ENCODE assay signal across 11 cellular contexts in the genomic region with DNA sequence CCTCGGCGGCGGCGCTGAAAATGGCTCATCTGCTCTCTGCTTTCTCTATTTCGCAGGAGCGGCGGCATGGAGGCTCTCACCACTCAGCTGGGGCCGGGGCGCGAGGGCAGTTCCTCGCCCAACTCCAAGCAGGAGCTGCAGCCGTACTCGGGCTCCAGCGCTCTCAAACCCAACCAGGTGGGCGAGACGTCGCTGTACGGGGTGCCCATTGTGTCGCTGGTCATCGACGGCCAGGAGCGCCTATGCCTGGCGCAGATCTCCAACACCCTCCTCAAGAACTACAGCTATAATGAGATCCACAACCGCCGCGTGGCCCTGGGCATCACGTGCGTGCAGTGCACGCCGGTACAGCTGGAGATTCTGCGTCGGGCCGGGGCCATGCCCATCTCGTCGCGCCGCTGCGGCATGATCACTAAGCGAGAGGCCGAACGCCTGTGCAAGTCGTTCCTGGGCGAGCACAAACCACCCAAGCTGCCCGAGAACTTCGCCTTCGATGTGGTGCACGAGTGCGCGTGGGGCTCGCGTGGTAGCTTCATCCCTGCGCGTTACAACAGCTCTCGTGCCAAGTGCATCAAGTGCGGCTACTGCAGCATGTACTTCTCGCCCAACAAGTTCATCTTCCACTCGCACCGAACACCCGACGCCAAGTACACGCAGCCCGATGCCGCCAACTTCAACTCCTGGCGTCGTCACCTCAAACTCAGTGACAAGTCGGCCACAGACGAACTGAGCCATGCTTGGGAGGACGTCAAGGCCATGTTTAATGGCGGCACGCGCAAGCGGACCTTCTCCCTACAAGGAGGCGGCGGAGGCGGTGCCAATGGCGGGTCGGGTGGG. TPM values are rescaled to one million over a fixed set of nuclear protein-coding genes. Genes with fewer than 3 reads are reported as not detected.
DNase-seq lines count a peak whose midpoint lies in the region; ATAC-seq, FAIRE-seq and TF ChIP-seq lines count a peak whose summit lies in the region.
"Had no signal": no experiment of that assay in that cellular context is flagged by ENCODE, and none has a peak within 500 bp of the region (broad histone marks: within the 10 kb centered on the region; RNA-seq: fewer than 3 reads in every experiment).

No MANE protein-coding gene starts in this region.

- H3K79me2 ChIP-seq in keratinocyte (ENCODE audit: control insufficient read depth, insufficient read depth, low read length): no peaks in the 10 kb centered on the region

- peaks cover 7% of the 10 kb centered on the region for H3K4me1 ChIP-seq in keratinocyte (ENCODE audit: control insufficient read depth, extremely low read depth, insufficient read depth, low read length)

- H3K9ac ChIP-seq in keratinocyte (ENCODE audit: control insufficient read depth, extremely low read depth, insufficient read depth, low read length): no peak overlapping the region

- no peak for ATAC-seq in stimulated activated naive CD8-positive, alpha-beta T cell treated with anti-CD3 and anti-CD28 coated beads, Interleukin-15, Interleukin-2, amounts not matched to agents 100 U/mL and 50 U/mL, for 24 hours
- ATAC-seq in GM18502 (IDR thresholded peaks at IDR 0.05; ENCODE audit: poor library complexity, unreplicated experiment) (no peak), left ventricle myocardium superior (no peak), HG02981 (IDR thresholded peaks at IDR 0.05; ENCODE audit: unreplicated experiment) (no peak)

- intact Hi-C loops in activated naive CD4-positive, alpha-beta T cell treated with anti-CD3 and anti-CD28 coated beads for 36 hours (cut with micrococcal nuclease): no loop called here
- intact Hi-C loops in activated T-helper 1 cell treated with anti-CD3 and anti-CD28 coated beads, Interleukin-12 subunit alpha, Interleukin-12 subunit beta, Interleukin-2, Interleukin-4 antibody, amounts not matched to agents 30 ng/mL and 10 ng/mL and 1 ng/mL, durations not matched to agents 14 hours and 24 hours and 36 hours (cut with micrococcal nuclease): no loop called here
- intact Hi-C loops in left ventricle myocardium superior (cut with micrococcal nuclease): no loop called here

- peak overlapping the region in 2 of 3 experiments; percentile 29 to 48 for H3K4me3 ChIP-seq in keratinocyte (ENCODE audit: control insufficient read depth in 2 of 3, extremely low read depth in 1 of 3, insufficient read depth in 2 of 3, low read depth in 1 of 3, low read length in 3 of 3)

- H3K4me3 Mint-ChIP-seq in activated naive CD4-positive, alpha-beta T cell treated with anti-CD3 and anti-CD28 coated beads for 36 hours: peak overlapping the region; percentile 6
- peak overlapping the region; percentile 42 for H3K4me3 Mint-ChIP-seq in activated T-helper 1 cell treated with anti-CD3 and anti-CD28 coated beads, Interleukin-12 subunit alpha, Interleukin-12 subunit beta, Interleukin-2, Interleukin-4 antibody, amounts not matched to agents 30 ng/mL and 10 ng/mL and 1 ng/mL, durations not matched to agents 14 hours and 24 hours and 36 hours

- CTCF ChIA-PET in activated naive CD4-positive, alpha-beta T cell treated with anti-CD3 and anti-CD28 coated beads for 36 hours (lab: Charles Lee): interaction anchor here (1.0 kb wide), 1 partner anchor 369 kb away, joined by 3 read pairs; no protein-coding TSS in a partner anchor

- H3K4me1 Mint-ChIP-seq in activated naive CD4-positive, alpha-beta T cell treated with anti-CD3 and anti-CD28 coated beads for 36 hours (ENCODE audit: low read depth): peaks cover 53% of the 10 kb centered on the region
- peaks cover 24% of the 10 kb centered on the region for H3K4me1 Mint-ChIP-seq in activated T-helper 1 cell treated with anti-CD3 and anti-CD28 coated beads, Interleukin-12 subunit alpha, Interleukin-12 subunit beta, Interleukin-2, Interleukin-4 antibody, amounts not matched to agents 30 ng/mL and 10 ng/mL and 1 ng/mL, durations not matched to agents 14 hours and 24 hours and 36 hours (ENCODE audit: low read depth)

- peaks cover 99% of the 10 kb centered on the region for H3K27me3 ChIP-seq in keratinocyte (ENCODE audit: control insufficient read depth, extremely low read depth, insufficient read depth, low read length)

- no peak overlapping the region for H3K27ac ChIP-seq in keratinocyte (ENCODE audit: control insufficient read depth, insufficient read depth, low read length)
- H3K27ac ChIP-seq: neutrophil had no signal

- H3K4me2 ChIP-seq in keratinocyte (ENCODE audit: control insufficient read depth, extremely low read depth, insufficient read depth, low read depth, low read length): peak overlapping the region; percentile 62

- TF ChIP-seq CTCF in keratinocyte (optimal IDR thresholded peaks at IDR 0.05 in 1 of 3, IDR thresholded peaks at IDR 0.05 in 1 of 3, conservative IDR thresholded peaks at IDR 0.05 in 1 of 3; ENCODE audit: extremely low read depth in 1 of 3, insufficient read depth in 2 of 3, low read length in 3 of 3): no peak

- dilution Hi-C loops in keratinocyte (cut with MboI; ENCODE audit: extremely low pct_ligation_motif_present, low sequenced_read_pairs): no loop called here

- H3K9me1 ChIP-seq in keratinocyte (ENCODE audit: control insufficient read depth, extremely low read depth, insufficient read depth, low read length): no peaks in the 10 kb centered on the region

- H3K9me3 ChIP-seq in keratinocyte (ENCODE audit: control insufficient read depth, low read depth, low read length): no peaks in the 10 kb centered on the region
- H3K9me3 ChIP-seq: neutrophil had no signal

- no peaks in the 10 kb centered on the region for H3K36me3 Mint-ChIP-seq in activated naive CD4-positive, alpha-beta T cell treated with anti-CD3 and anti-CD28 coated beads for 36 hours (ENCODE audit: low read depth)
- H3K36me3 Mint-ChIP-seq in activated T-helper 1 cell treated with anti-CD3 and anti-CD28 coated beads, Interleukin-12 subunit alpha, Interleukin-12 subunit beta, Interleukin-2, Interleukin-4 antibody, amounts not matched to agents 30 ng/mL and 10 ng/mL and 1 ng/mL, durations not matched to agents 14 hours and 24 hours and 36 hours (ENCODE audit: low read depth): peaks cover 9% of the 10 kb centered on the region

- H3K9me3 Mint-ChIP-seq in activated naive CD4-positive, alpha-beta T cell treated with anti-CD3 and anti-CD28 coated beads for 36 hours: no peaks in the 10 kb centered on the region
- H3K9me3 Mint-ChIP-seq in activated T-helper 1 cell treated with anti-CD3 and anti-CD28 coated beads, Interleukin-12 subunit alpha, Interleukin-12 subunit beta, Interleukin-2, Interleukin-4 antibody, amounts not matched to agents 30 ng/mL and 10 ng/mL and 1 ng/mL, durations not matched to agents 14 hours and 24 hours and 36 hours: no peaks in the 10 kb centered on the region

- no peak for FAIRE-seq in keratinocyte (lab: Jason Lieb, UNC)

- H3K27me3 Mint-ChIP-seq in activated naive CD4-positive, alpha-beta T cell treated with anti-CD3 and anti-CD28 coated beads for 36 hours (ENCODE audit: low read depth): peaks cover 72% of the 10 kb centered on the region
- peaks cover 68% of the 10 kb centered on the region for H3K27me3 Mint-ChIP-seq in activated T-helper 1 cell treated with anti-CD3 and anti-CD28 coated beads, Interleukin-12 subunit alpha, Interleukin-12 subunit beta, Interleukin-2, Interleukin-4 antibody, amounts not matched to agents 30 ng/mL and 10 ng/mL and 1 ng/mL, durations not matched to agents 14 hours and 24 hours and 36 hours (ENCODE audit: insufficient read depth)

- H3K27ac Mint-ChIP-seq in activated naive CD4-positive, alpha-beta T cell treated with anti-CD3 and anti-CD28 coated beads for 36 hours: no peak overlapping the region
- peak overlapping the region; percentile 84 for H3K27ac Mint-ChIP-seq in activated T-helper 1 cell treated with anti-CD3 and anti-CD28 coated beads, Interleukin-12 subunit alpha, Interleukin-12 subunit beta, Interleukin-2, Interleukin-4 antibody, amounts not matched to agents 30 ng/mL and 10 ng/mL and 1 ng/mL, durations not matched to agents 14 hours and 24 hours and 36 hours

- no peak overlapping the region for H2AFZ ChIP-seq in keratinocyte (ENCODE audit: control insufficient read depth, low read length)

- peaks cover 13% of the 10 kb centered on the region for H4K20me1 ChIP-seq in keratinocyte (ENCODE audit: control insufficient read depth, extremely low read depth, insufficient read depth, low read length)

- no peaks in the 10 kb centered on the region for H3K36me3 ChIP-seq in keratinocyte (ENCODE audit: control insufficient read depth in 2 of 2, extremely low read depth in 1 of 2, insufficient read depth in 2 of 2, low read length in 2 of 2)
- H3K36me3 ChIP-seq: neutrophil had no signal

- no peak for DNase-seq in activated naive CD4-positive, alpha-beta T cell treated with anti-CD3 and anti-CD28 coated beads for 36 hours
- no peak for DNase-seq in activated naive CD4-positive, alpha-beta T cell (lab: John Stamatoyannopoulos, UW)
- DNase-seq in activated T-helper 1 cell treated with anti-CD3 and anti-CD28 coated beads, Interleukin-12 subunit alpha, Interleukin-12 subunit beta, Interleukin-2, Interleukin-4 antibody, amounts not matched to agents 30 ng/mL and 10 ng/mL and 1 ng/mL, durations not matched to agents 14 hours and 24 hours and 36 hours (ENCODE audit: low spot score): no peak
- DNase-seq in keratinocyte (ENCODE audit: low read depth, low spot score) (no peak), left ventricle myocardium superior (no peak)
- DNase-seq in stimulated activated naive CD8-positive, alpha-beta T cell treated with anti-CD3 and anti-CD28 coated beads, Interleukin-15, Interleukin-2, amounts not matched to agents 100 U/mL and 50 U/mL, for 24 hours: peak; percentile 28
- DNase-seq: HCEC 1CT had no signal

RNA-seq across cellular contexts. Expression of a gene that starts 0.8 kb away (rescaled TPM):
- under 1 TPM; 0.07 to 0.15 TPM for total RNA-seq in activated naive CD4-positive, alpha-beta T cell treated with anti-CD3 and anti-CD28 coated beads for 36 hours
- total RNA-seq in activated T-helper 1 cell treated with anti-CD3 and anti-CD28 coated beads, Interleukin-12 subunit alpha, Interleukin-12 subunit beta, Interleukin-2, Interleukin-4 antibody, amounts not matched to agents 30 ng/mL and 10 ng/mL and 1 ng/mL, durations not matched to agents 14 hours and 24 hours and 36 hours: 0.21 TPM in 1 of 2 replicates, not detected in the other
- 0.03 TPM in 2 of 3 replicates, not detected in the other for polyA plus RNA-seq in keratinocyte
- polyA plus RNA-seq in keratinocyte (2011; ENCODE audit: low read depth): not detected
- 0.03 TPM in 1 of 2 replicates, not detected in the other for polyA plus RNA-seq in keratinocyte (2011; cell fraction: cytosol; rRNA removed)
- polyA plus RNA-seq in keratinocyte (2011; cell fraction: nucleus; rRNA removed): 0.13 TPM in 1 of 2 replicates, not detected in the other
- 0.03 and 0.14 TPM in 2 replicates for polyA plus RNA-seq in keratinocyte (2012; ENCODE audit: low replicate concordance)
- polyA minus RNA-seq in keratinocyte: not detected in 3 replicates
- polyA minus RNA-seq in keratinocyte (2011; cell fraction: cytosol; rRNA and poly(A)+ RNA removed): not detected
- polyA minus RNA-seq in keratinocyte (2011; cell fraction: nucleus; rRNA and poly(A)+ RNA removed): 0.21 and 0.31 TPM in 2 replicates
- 0.07 TPM for total RNA-seq in left ventricle myocardium superior

RNA-seq across cellular contexts. Expression of a gene that starts 13.7 kb away (rescaled TPM):
- total RNA-seq in activated naive CD4-positive, alpha-beta T cell treated with anti-CD3 and anti-CD28 coated beads for 36 hours: not detected
- total RNA-seq in activated T-helper 1 cell treated with anti-CD3 and anti-CD28 coated beads, Interleukin-12 subunit alpha, Interleukin-12 subunit beta, Interleukin-2, Interleukin-4 antibody, amounts not matched to agents 30 ng/mL and 10 ng/mL and 1 ng/mL, durations not matched to agents 14 hours and 24 hours and 36 hours: not detected in 2 replicates
- not detected in 3 replicates for polyA plus RNA-seq in keratinocyte
- polyA plus RNA-seq in keratinocyte (2011; ENCODE audit: low read depth): not detected
- polyA plus RNA-seq in keratinocyte (2011; cell fraction: cytosol; rRNA removed): not detected in 2 replicates
- polyA plus RNA-seq in keratinocyte (2011; cell fraction: nucleus; rRNA removed): not detected in 2 replicates
- not detected in 2 replicates for polyA plus RNA-seq in keratinocyte (2012; ENCODE audit: low replicate concordance)
- polyA minus RNA-seq in keratinocyte: not detected in 3 replicates
- polyA minus RNA-seq in keratinocyte (2011; cell fraction: cytosol; rRNA and poly(A)+ RNA removed): not detected
- polyA minus RNA-seq in keratinocyte (2011; cell fraction: nucleus; rRNA and poly(A)+ RNA removed): not detected in 2 replicates
- total RNA-seq in left ventricle myocardium superior: not detected
- total RNA-seq: NCI-H460 had no signal
